ENCODE assay signal across 23 cellular contexts in genomic region chr19:14111486-14111885, GRCh38. TPM values are rescaled to one million over a fixed set of nuclear protein-coding genes. Genes with fewer than 3 reads are reported as not detected.
A peak's percentile ranks its signal among the peaks of the same experiment; 100 is the strongest.
DNase-seq lines count a peak whose midpoint lies in the region; ATAC-seq, FAIRE-seq and TF ChIP-seq lines count a peak whose summit lies in the region.
"Had no signal": no experiment of that assay in that cellular context is flagged by ENCODE, and none has a peak within 500 bp of the region (broad histone marks: within the 10 kb centered on the region; RNA-seq: fewer than 3 reads in every experiment).

No MANE protein-coding gene starts in this region.

- no peak overlapping the region for H4K8ac ChIP-seq in H1 (ENCODE audit: extremely low read depth, insufficient read depth, low read length)

- no peak for ATAC-seq in HG03108 (IDR thresholded peaks at IDR 0.05; ENCODE audit: unreplicated experiment)

- H3K9me3 ChIP-seq in breast epithelium, result no peaks in the 10 kb centered on the region
- no peaks in the 10 kb centered on the region for H3K9me3 ChIP-seq in mammary epithelial cell (replicated peaks; ENCODE audit: insufficient read depth, low read length)
- H3K9me3 ChIP-seq in H1 (ENCODE audit: insufficient read depth in 2 of 2, low read depth in 1 of 2, low read length in 1 of 2), result no peaks in the 10 kb centered on the region
- no peaks in the 10 kb centered on the region for H3K9me3 ChIP-seq in stomach
- H3K9me3 ChIP-seq: BLaER1 treated with 17β-estradiol and CSF1 and Interleukin-3, amounts not matched to agents 10 nM and 100 nM; SJSA1 had no signal

- H3K36me3 ChIP-seq in breast epithelium (no peaks in the 10 kb centered on the region), mammary epithelial cell (ENCODE audit: insufficient read depth, low read length) (no peaks in the 10 kb centered on the region), H1 (ENCODE audit: control insufficient read depth in 2 of 4, insufficient read depth in 4 of 4, low read length in 3 of 4) (no peaks in the 10 kb centered on the region), stomach (peaks cover 6 to 24% (median 18%) of the 10 kb centered on the region in 4 donors)

- no peak overlapping the region for H3K18ac ChIP-seq in H1 (ENCODE audit: extremely low read depth, low read length)

- intact Hi-C loops in breast epithelium (cut with DNase I; ENCODE audit: low total_unique reads) (no loop called here), mammary epithelial cell (cut with micrococcal nuclease) (no loop called here), stomach (cut with DNase I; ENCODE audit: low total_unique reads) (no loop called here)

- peak overlapping the region; percentile 48 for H3K4ac ChIP-seq in H1 (replicated peaks; ENCODE audit: insufficient read length, low read depth, low read length)

- no peak overlapping the region for H4K91ac ChIP-seq in H1 (replicated peaks; ENCODE audit: insufficient read length, low read length)

- no TSS peak for BruUV-seq in mammary epithelial cell (replicated peaks; lab: Mats Ljungman, UMichigan)

- H3K23me2 ChIP-seq in H1 (ENCODE audit: low read depth, low read length), result no peaks in the 10 kb centered on the region

- H4K5ac ChIP-seq in H1 (ENCODE audit: insufficient read length, low read depth, low read length), result no peak overlapping the region

- peaks cover 46% of the 10 kb centered on the region for H3K79me2 ChIP-seq in mammary epithelial cell (ENCODE audit: insufficient read depth, low read length)
- 0 out of 4 replicates have a peak, but pooled peaks cover 0 to 3% of the 10 kb centered on the region in 2 experiments for H3K79me2 ChIP-seq in H1 (ENCODE audit: control insufficient read depth in 1 of 2, insufficient read depth in 2 of 2, low read length in 2 of 2)

- dilution Hi-C loops in mammary epithelial cell (cut with HindIII; ENCODE audit: low sequenced_read_pairs), result loop anchor here (5.0 kb wide), 1 partner anchor 301 kb away; no protein-coding TSS in a partner anchor

- H3K27me3 ChIP-seq in breast epithelium (no peaks in the 10 kb centered on the region), mammary epithelial cell (ENCODE audit: insufficient read depth, low read length) (no peaks in the 10 kb centered on the region), H1 (replicated peaks in 1 of 4; ENCODE audit: control insufficient read depth in 3 of 4, extremely low read depth in 1 of 4, insufficient read depth in 3 of 4, low read length in 3 of 4) (no peaks in the 10 kb centered on the region; a peak in 2 of 7 replicates), stomach (no peaks in the 10 kb centered on the region)
- H3K27me3 ChIP-seq: BLaER1 treated with 17β-estradiol and CSF1 and Interleukin-3, amounts not matched to agents 10 nM and 100 nM; brain microvascular endothelial cell; SJSA1 had no signal

- no peak overlapping the region for H3K9ac ChIP-seq in mammary epithelial cell (ENCODE audit: insufficient read depth, low read length)
- no peak overlapping the region for H3K9ac ChIP-seq in H1 (replicated peaks in 1 of 4; ENCODE audit: extremely low read depth in 1 of 4, low read depth in 3 of 4, low read length in 3 of 4)

- no peak overlapping the region for H3K4me2 ChIP-seq in mammary epithelial cell (ENCODE audit: insufficient read depth, low read depth, low read length)
- H3K4me2 ChIP-seq in H1 (ENCODE audit: insufficient read depth in 1 of 2, low read depth in 2 of 2, low read length in 2 of 2), result peak overlapping the region in 1 of 2 experiments; percentile 11; a peak in 1 of 4 replicates
- H3K4me2 ChIP-seq: smooth muscle cell had no signal

- TF ChIP-seq RAD21 in H1 (IDR thresholded peaks at IDR 0.05 in 1 of 2, conservative IDR thresholded peaks at IDR 0.05 in 1 of 2; ENCODE audit: low read depth in 2 of 2, low read length in 2 of 2), result no peak

- peak overlapping the region in 1 of 3 donors; percentile 61 for H3K4me3 ChIP-seq in breast epithelium
- H3K4me3 ChIP-seq in mammary epithelial cell (replicated peaks in 1 of 3; ENCODE audit: insufficient read depth in 1 of 3, low read depth in 2 of 3, low read length in 3 of 3), result no peak overlapping the region
- no peak overlapping the region for H3K4me3 ChIP-seq in H1 (ENCODE audit: extremely low read depth in 1 of 4, insufficient read depth in 2 of 4, low read depth in 3 of 4, low read length in 4 of 4)
- no peak overlapping the region for H3K4me3 ChIP-seq in stomach
- H3K4me3 ChIP-seq: BLaER1 treated with 17β-estradiol and CSF1 and Interleukin-3, amounts not matched to agents 10 nM and 100 nM; SJSA1; smooth muscle cell had no signal

- whole genome bisulfite sequencing in mammary epithelial cell (ENCODE audit: low coverage, missing lambda C conversion rate), result 83% methylated on average over 1 of the region's 1 CpG
- WGBS in H1 (ENCODE audit: extremely low coverage in 1 of 2, insufficient coverage in 1 of 2, insufficient read length in 1 of 2, insufficient replicate concordance in 2 of 2, low coverage in 1 of 2, low lambda C conversion rate in 2 of 2, missing lambda C conversion rate in 1 of 2), 2 experiments, result 100% methylated on average over 1 of the region's 1 CpG; no CpG with 5 or more reads in 1 of the 2 experiments
- WGBS in stomach, 5 donors, result 79 to 100% (median 98%) methylated on average over 1 of the region's 1 CpG

- no peak overlapping the region for H3K23ac ChIP-seq in H1 (ENCODE audit: insufficient read length)

- no peak overlapping the region for H2BK5ac ChIP-seq in H1 (ENCODE audit: low read depth, low read length)

- no peak overlapping the region for H3K56ac ChIP-seq in H1 (replicated peaks; ENCODE audit: insufficient read length, low read depth, low read length)

- no peak for FAIRE-seq in H1 (lab: Jason Lieb, UNC)
- FAIRE-seq: endometrium had no signal

- H2AFZ ChIP-seq in mammary epithelial cell (ENCODE audit: low read depth, low read length), result no peak overlapping the region
- no peak overlapping the region for H2AFZ ChIP-seq in H1 (ENCODE audit: low read length)

- H3K79me1 ChIP-seq in H1 (ENCODE audit: low read depth, low read length), result peaks cover 4% of the 10 kb centered on the region

- no peak overlapping the region for H2BK120ac ChIP-seq in H1 (replicated peaks; ENCODE audit: low read depth, low read length)

- POLR2A ChIA-PET in H1 (lab: Charles Lee; ENCODE audit: partially characterized antibody), result interaction anchor here (2.6 kb wide), 1 partner anchor 10 kb away, joined by 6 read pairs; no protein-coding TSS in a partner anchor

- no peak for TF ChIP-seq POLR2A in breast epithelium (IDR thresholded peaks at IDR 0.05)
- TF ChIP-seq POLR2A in H1 (IDR thresholded peaks at IDR 0.05; ENCODE audit: control extremely low read depth in 1 of 2, low read depth in 2 of 2, low read length in 2 of 2), result no peak
- no peak for TF ChIP-seq POLR2A in stomach (IDR thresholded peaks at IDR 0.05)

- peak overlapping the region; percentile 85 to 93 for H3K27ac ChIP-seq in breast epithelium
- H3K27ac ChIP-seq in mammary epithelial cell (ENCODE audit: insufficient read depth, low read depth, low read length), result no peak overlapping the region
- no peak overlapping the region for H3K27ac ChIP-seq in H1 (ENCODE audit: low read depth, low read length)
- peak overlapping the region in 3 of 5 donors; percentile 84 to 99 (median 97) for H3K27ac ChIP-seq in stomach
- H3K27ac ChIP-seq: brain microvascular endothelial cell, SJSA1 had no signal

- no peak for DNase-seq in breast epithelium (ENCODE audit: low spot score in 2 of 2)
- no peak for DNase-seq in mammary epithelial cell
- DNase-seq in H1 (ENCODE audit: low read depth in 1 of 2, low spot score in 2 of 2), result no peak
- no peak for DNase-seq in stomach
- no peak for DNase-seq in SHP77 treated with DMSO at 0.1 percent for 48 hours (lab: John Stamatoyannopoulos, UW)
- DNase-seq: activated CD8-positive, alpha-beta memory T cell treated with anti-CD3 and anti-CD28 coated beads for 24 hours; activated naive CD8-positive, alpha-beta T cell treated with anti-CD3 and anti-CD28 coated beads for 36 hours; brain microvascular endothelial cell; hippocampal formation; islet precursor cell; naive B cell; NCI-H1694 treated with DMSO at 0.1 percent for 48 hours; NCI-H226; NCI-H82; OCI-M1; stimulated activated CD4-positive, alpha-beta T cell treated with anti-CD3 and anti-CD28 coated beads, Interleukin-4, amount 100 ng/mL, for 24 hours had no signal

- H3K14ac ChIP-seq in H1 (ENCODE audit: insufficient read length), result no peak overlapping the region

- CTCF ChIA-PET in mammary epithelial cell (lab: Charles Lee; ENCODE audit: low non-redundant PET) (no interaction called here), H1 (lab: Charles Lee; ENCODE audit: partially characterized antibody) (interaction anchor here (0.9 to 11.3 kb wide), 7 partner anchors 8 to 65 kb away, joined by 3 to 105 read pairs (median 7); no protein-coding TSS in a partner anchor)

- no peaks in the 10 kb centered on the region for H4K20me1 ChIP-seq in mammary epithelial cell (ENCODE audit: insufficient read depth, low read length)
- peaks cover 4 to 10% of the 10 kb centered on the region in 2 experiments for H4K20me1 ChIP-seq in H1 (replicated peaks in 1 of 2; ENCODE audit: control insufficient read depth in 1 of 2, insufficient read depth in 2 of 2, low read length in 2 of 2)

- H2AK5ac ChIP-seq in H1 (ENCODE audit: low read depth, low read length), result no peak overlapping the region

- in situ Hi-C loops in mammary epithelial cell (cut with MboI; ENCODE audit: low sequenced_read_pairs in 2 of 2), result no loop called here

- no peak overlapping the region for H2BK15ac ChIP-seq in H1 (ENCODE audit: low read length)

- H3K4me1 ChIP-seq in breast epithelium (peaks cover 17 to 20% of the 10 kb centered on the region in 2 donors), mammary epithelial cell (ENCODE audit: insufficient read depth, low read length) (peaks cover 20% of the 10 kb centered on the region), H1 (replicated peaks in 1 of 4; ENCODE audit: control insufficient read depth in 3 of 4, insufficient read depth in 4 of 4, low read length in 3 of 4) (peaks cover 9 to 22% (median 13%) of the 10 kb centered on the region in 4 experiments), stomach (peaks cover 41 to 78% (median 56%) of the 10 kb centered on the region in 4 donors)

- H2BK20ac ChIP-seq in H1 (ENCODE audit: low read length), result no peak overlapping the region

- H2BK12ac ChIP-seq in H1 (ENCODE audit: low read depth, low read length), result 0 out of 2 replicates have a peak overlapping the region, but pooled peaks have one; percentile 98

- TF ChIP-seq CTCF in breast epithelium (IDR thresholded peaks at IDR 0.05), result no peak
- TF ChIP-seq CTCF in mammary epithelial cell (conservative IDR thresholded peaks at IDR 0.05 in 1 of 2, IDR thresholded peaks at IDR 0.05 in 1 of 2; ENCODE audit: extremely low read depth in 1 of 2, insufficient read depth in 1 of 2, low read depth in 1 of 2, low read length in 2 of 2), result no peak
- no peak for TF ChIP-seq CTCF in H1 (IDR thresholded peaks at IDR 0.05; ENCODE audit: control extremely low read depth in 1 of 3, insufficient read depth in 1 of 3, low read depth in 1 of 3, low read length in 3 of 3)
- TF ChIP-seq CTCF in stomach (IDR thresholded peaks at IDR 0.05), result no peak

- TF ChIP-seq EP300 in H1 (IDR thresholded peaks at IDR 0.05; ENCODE audit: borderline replicate concordance in 1 of 2, low read depth in 2 of 2, low read length in 2 of 2), result no peak
- TF ChIP-seq EP300 in stomach (IDR thresholded peaks at IDR 0.05), result no peak

RNA-seq across cellular contexts. Expression of gene PRKACA, which starts 6.1 kb away (rescaled TPM):
- total RNA-seq in breast epithelium (10 to 100 TPM; 27.2 to 44.8 (median 35.4) TPM), mammary epithelial cell (10 to 100 TPM; 44.0 to 82.1 TPM), stomach (100 to 1,000 TPM in 1 of 5 donors, 10 to 100 TPM in 4; 14.7 to 159 (median 26.6) TPM)
- polyA plus RNA-seq in mammary epithelial cell (78.8 TPM), H1 (2011; rRNA removed) (14.2 and 22.4 TPM in 2 replicates), stomach (10 to 100 TPM; 27.7 to 43.8 (median 38.2) TPM)
- polyA minus RNA-seq in mammary epithelial cell, result 65.9 TPM
- 48.2 and 52.8 TPM in 2 replicates for total RNA-seq in H1 (2021; fragmentation: NEBNext Ultra II Directional; extraction: Animal tissue kit (Norgen Biotek cat#: 25700))
- 17.2 TPM for polyA plus RNA-seq in H1 (2011; cell fraction: cytosol; rRNA removed)
- 22.5 TPM for polyA plus RNA-seq in H1 (2011; cell fraction: nucleus; rRNA removed)
- 39.6 to 48.7 TPM (median 46.6 TPM) in 4 replicates for polyA plus RNA-seq in H1 (2012, experiment 1 of 2)
- polyA plus RNA-seq in H1 (2012, experiment 2 of 2), result 44.8 TPM
- polyA plus RNA-seq in H1 (2013, experiment 1 of 2), result 37.2 TPM
- polyA plus RNA-seq in H1 (2013, experiment 2 of 2), result 37.9 TPM
- 15.4 and 30.5 TPM in 2 replicates for polyA minus RNA-seq in H1 (2011; rRNA and poly(A)+ RNA removed)
- 10.6 TPM for polyA minus RNA-seq in H1 (2011; cell fraction: cytosol; rRNA and poly(A)+ RNA removed)
- polyA minus RNA-seq in H1 (2011; cell fraction: nucleus; rRNA and poly(A)+ RNA removed), result 12.3 TPM

RNA-seq across cellular contexts. Expression of gene SAMD1, which starts 20.9 kb away (rescaled TPM):
- 10 to 100 TPM; 10.8 to 15.4 (median 14.2) TPM for total RNA-seq in breast epithelium
- total RNA-seq in mammary epithelial cell, result 10 to 100 TPM; 15.8 to 25.7 TPM
- polyA plus RNA-seq in mammary epithelial cell, result 18.6 TPM
- polyA minus RNA-seq in mammary epithelial cell, result 18.8 TPM
- 95.7 and 100 TPM in 2 replicates for total RNA-seq in H1 (2021; fragmentation: NEBNext Ultra II Directional; extraction: Animal tissue kit (Norgen Biotek cat#: 25700))
- polyA plus RNA-seq in H1 (2011; rRNA removed), result 40.0 and 52.4 TPM in 2 replicates
- 48.4 TPM for polyA plus RNA-seq in H1 (2011; cell fraction: cytosol; rRNA removed)
- 118 TPM for polyA plus RNA-seq in H1 (2011; cell fraction: nucleus; rRNA removed)
- 53.3 to 76.4 TPM (median 71.1 TPM) in 4 replicates for polyA plus RNA-seq in H1 (2012, experiment 1 of 2)
- 74.0 TPM for polyA plus RNA-seq in H1 (2012, experiment 2 of 2)
- polyA plus RNA-seq in H1 (2013, experiment 1 of 2), result 83.6 TPM
- polyA plus RNA-seq in H1 (2013, experiment 2 of 2), result 81.7 TPM
- 7.6 and 10.5 TPM in 2 replicates for polyA minus RNA-seq in H1 (2011; rRNA and poly(A)+ RNA removed)
- polyA minus RNA-seq in H1 (2011; cell fraction: cytosol; rRNA and poly(A)+ RNA removed), result 26.8 TPM
- 18.2 TPM for polyA minus RNA-seq in H1 (2011; cell fraction: nucleus; rRNA and poly(A)+ RNA removed)
- 100 to 1,000 TPM in 1 of 5 donors, 10 to 100 TPM in 3, 1 to 10 TPM in 1; 4.8 to 228 (median 24.6) TPM for total RNA-seq in stomach
- 10 to 100 TPM; 16.3 to 29.1 (median 22.4) TPM for polyA plus RNA-seq in stomach

RNA-seq across cellular contexts. Expression of gene ASF1B, which starts 24.9 kb away (rescaled TPM):
- total RNA-seq in breast epithelium, result 1 to 10 TPM in 2 of 3 donors, under 1 TPM in 1; 0.66 to 1.6 (median 1.2) TPM
- 10 to 100 TPM in 1 of 2 donors, 1 to 10 TPM in 1; 2.5 to 23.4 TPM for total RNA-seq in mammary epithelial cell
- 43.5 TPM for polyA plus RNA-seq in mammary epithelial cell
- polyA minus RNA-seq in mammary epithelial cell, result 70.1 TPM
- total RNA-seq in H1 (2021; fragmentation: NEBNext Ultra II Directional; extraction: Animal tissue kit (Norgen Biotek cat#: 25700)), result 32.1 and 32.6 TPM in 2 replicates
- polyA plus RNA-seq in H1 (2011; rRNA removed), result 59.2 and 65.6 TPM in 2 replicates
- polyA plus RNA-seq in H1 (2011; cell fraction: cytosol; rRNA removed), result 45.0 TPM
- 33.6 TPM for polyA plus RNA-seq in H1 (2011; cell fraction: nucleus; rRNA removed)
- polyA plus RNA-seq in H1 (2012, experiment 1 of 2), result 33.3 to 48.9 TPM (median 45.3 TPM) in 4 replicates
- polyA plus RNA-seq in H1 (2012, experiment 2 of 2), result 45.9 TPM
- 29.3 TPM for polyA plus RNA-seq in H1 (2013, experiment 1 of 2)
- 29.3 TPM for polyA plus RNA-seq in H1 (2013, experiment 2 of 2)
- 23.3 and 32.6 TPM in 2 replicates for polyA minus RNA-seq in H1 (2011; rRNA and poly(A)+ RNA removed)
- polyA minus RNA-seq in H1 (2011; cell fraction: cytosol; rRNA and poly(A)+ RNA removed), result 35.4 TPM
- 25.0 TPM for polyA minus RNA-seq in H1 (2011; cell fraction: nucleus; rRNA and poly(A)+ RNA removed)
- 100 to 1,000 TPM in 1 of 5 donors, 1 to 10 TPM in 3, not detected in 1; 2.6 to 120 (median 5.5) TPM for total RNA-seq in stomach
- polyA plus RNA-seq in stomach, result 10 to 100 TPM in 1 of 3 donors, 1 to 10 TPM in 2; 5.7 to 11.0 (median 8.8) TPM

RNA-seq across cellular contexts. Expression of gene C19orf67, which starts 25.9 kb away (rescaled TPM):
- total RNA-seq in breast epithelium, result not detected
- not detected for total RNA-seq in mammary epithelial cell
- not detected for polyA plus RNA-seq in mammary epithelial cell
- not detected for polyA minus RNA-seq in mammary epithelial cell
- total RNA-seq in H1 (2021; fragmentation: NEBNext Ultra II Directional; extraction: Animal tissue kit (Norgen Biotek cat#: 25700)), result 0.52 TPM in 1 of 2 replicates, not detected in the other
- 0.12 and 0.25 TPM in 2 replicates for polyA plus RNA-seq in H1 (2011; rRNA removed)
- 0.23 TPM for polyA plus RNA-seq in H1 (2011; cell fraction: cytosol; rRNA removed)
- polyA plus RNA-seq in H1 (2011; cell fraction: nucleus; rRNA removed), result 0.37 TPM
- not detected in 4 replicates for polyA plus RNA-seq in H1 (2012, experiment 1 of 2)
- polyA plus RNA-seq in H1 (2012, experiment 2 of 2), result 0.46 TPM
- polyA plus RNA-seq in H1 (2013, experiment 1 of 2), result 0.04 TPM
- polyA plus RNA-seq in H1 (2013, experiment 2 of 2), result 0.11 TPM
- 0.19 and 0.37 TPM in 2 replicates for polyA minus RNA-seq in H1 (2011; rRNA and poly(A)+ RNA removed)
- not detected for polyA minus RNA-seq in H1 (2011; cell fraction: cytosol; rRNA and poly(A)+ RNA removed)
- not detected for polyA minus RNA-seq in H1 (2011; cell fraction: nucleus; rRNA and poly(A)+ RNA removed)
- total RNA-seq in stomach, result not detected
- under 1 TPM in 1 of 3 donors, not detected in 2; 0.50 TPM for polyA plus RNA-seq in stomach
- total RNA-seq: A673; activated naive CD8-positive, alpha-beta T cell treated with anti-CD3 and anti-CD28 coated beads for 36 hours; SJSA1; smooth muscle cell; subcutaneous adipose tissue had no signal

RNA-seq across cellular contexts. Expression of gene MISP3, which starts 38.9 kb away (rescaled TPM):
- total RNA-seq in breast epithelium (1 to 10 TPM; 4.6 to 6.4 (median 5.0) TPM), mammary epithelial cell (1 to 10 TPM; 1.2 to 1.5 TPM), stomach (10 to 100 TPM in 4 of 5 donors, 1 to 10 TPM in 1; 2.0 to 88.7 (median 34.1) TPM)
- polyA plus RNA-seq in mammary epithelial cell (0.59 TPM), H1 (2011; rRNA removed) (0.74 and 0.96 TPM in 2 replicates), stomach (10 to 100 TPM; 14.9 to 29.8 (median 25.1) TPM)
- not detected for polyA minus RNA-seq in mammary epithelial cell
- 0.92 and 1.4 TPM in 2 replicates for total RNA-seq in H1 (2021; fragmentation: NEBNext Ultra II Directional; extraction: Animal tissue kit (Norgen Biotek cat#: 25700))
- 1.3 TPM for polyA plus RNA-seq in H1 (2011; cell fraction: cytosol; rRNA removed)
- 2.1 TPM for polyA plus RNA-seq in H1 (2011; cell fraction: nucleus; rRNA removed)
- 1.2 to 2.2 TPM (median 1.6 TPM) in 4 replicates for polyA plus RNA-seq in H1 (2012, experiment 1 of 2)
- polyA plus RNA-seq in H1 (2012, experiment 2 of 2), result 0.89 TPM
- 1.3 TPM for polyA plus RNA-seq in H1 (2013, experiment 1 of 2)
- 1.2 TPM for polyA plus RNA-seq in H1 (2013, experiment 2 of 2)
- 0.10 and 0.16 TPM in 2 replicates for polyA minus RNA-seq in H1 (2011; rRNA and poly(A)+ RNA removed)
- polyA minus RNA-seq in H1 (2011; cell fraction: cytosol; rRNA and poly(A)+ RNA removed), result not detected
- polyA minus RNA-seq in H1 (2011; cell fraction: nucleus; rRNA and poly(A)+ RNA removed), result 0.80 TPM

Comparison
In these comparisons a context has a peak if more than half of its experiments do, and no peak if none do; other contexts are left out.
1. H3K27ac ChIP-seq: peak in breast epithelium (2 of 2) and stomach (3 of 5); none in mammary epithelial cell (single experiment) and H1 (single experiment).